ENCODE assay signal across 27 cellular contexts in the genomic region with DNA sequence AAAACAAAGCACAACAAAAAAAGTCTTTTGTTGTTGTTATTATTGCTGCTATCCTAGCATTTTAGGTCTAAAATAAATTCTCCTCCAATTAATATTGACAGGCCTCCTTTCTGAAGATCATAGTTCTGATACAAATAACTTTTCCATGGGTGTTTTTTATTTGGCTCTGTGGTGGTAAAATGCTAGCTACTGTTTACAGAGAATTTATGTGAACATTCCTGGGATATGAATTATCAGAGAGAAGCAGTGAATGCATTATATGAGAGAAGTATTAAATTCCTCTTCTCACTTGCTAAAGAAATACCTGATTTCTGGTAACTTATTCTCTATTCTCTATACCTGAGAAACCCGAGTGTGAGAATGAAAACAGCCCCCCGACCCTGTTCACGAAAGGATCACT. TPM values are rescaled to one million over a fixed set of nuclear protein-coding genes. Genes with fewer than 3 reads are reported as not detected.
"Had no signal": no experiment of that assay in that cellular context is flagged by ENCODE, and none has a peak within 500 bp of the region (broad histone marks: within the 10 kb centered on the region; RNA-seq: fewer than 3 reads in every experiment).

No MANE protein-coding gene starts in this region.

- H3K9me3 Mint-ChIP-seq: dendritic cell treated with granulocyte-macrophage colony-stimulating factor and Interleukin-4, amounts not matched to agents 40 ng/mL and 50 ng/mL, for 4 days; effector memory CD8-positive, alpha-beta T cell; naive B cell; nephron; stimulated activated naive B cell treated with anti-CD40 and anti-IgM and Interleukin-4, amounts not matched to agents 10 μg/mL and 1 μg/mL and 100 μg/mL, for 72 hours; stimulated activated naive CD8-positive, alpha-beta T cell treated with anti-CD3 and anti-CD28 coated beads, Interleukin-15, amount 100 ng/mL, for 72 hours had no signal

- H3K4me3 ChIP-seq: esophagus muscularis mucosa, gastrocnemius medialis, lung, psoas muscle, right lobe of liver, testis, tibial nerve had no signal

- H3K4me1 Mint-ChIP-seq: naive B cell; stimulated activated naive B cell treated with anti-CD40 and anti-IgM and Interleukin-4, amounts not matched to agents 10 μg/mL and 1 μg/mL and 100 μg/mL, for 72 hours; stimulated activated naive CD8-positive, alpha-beta T cell treated with anti-CD3 and anti-CD28 coated beads, Interleukin-15, amount 100 ng/mL, for 72 hours had no signal

- H3K9me3 ChIP-seq: esophagus muscularis mucosa, gastrocnemius medialis, psoas muscle, right lobe of liver, testis, tibial nerve had no signal

- H3K27ac Mint-ChIP-seq: dendritic cell treated with granulocyte-macrophage colony-stimulating factor and Interleukin-4, amounts not matched to agents 40 ng/mL and 50 ng/mL, for 4 days; effector memory CD8-positive, alpha-beta T cell; naive B cell; nephron; stimulated activated naive B cell treated with anti-CD40 and anti-IgM and Interleukin-4, amounts not matched to agents 10 μg/mL and 1 μg/mL and 100 μg/mL, for 72 hours; stimulated activated naive CD8-positive, alpha-beta T cell treated with anti-CD3 and anti-CD28 coated beads, Interleukin-15, amount 100 ng/mL, for 72 hours had no signal

- H3K4me1 ChIP-seq: gastrocnemius medialis, psoas muscle, testis had no signal

- H3K4me3 Mint-ChIP-seq: dendritic cell treated with granulocyte-macrophage colony-stimulating factor and Interleukin-4, amounts not matched to agents 40 ng/mL and 50 ng/mL, for 4 days; effector memory CD8-positive, alpha-beta T cell; naive B cell; nephron; stimulated activated naive B cell treated with anti-CD40 and anti-IgM and Interleukin-4, amounts not matched to agents 10 μg/mL and 1 μg/mL and 100 μg/mL, for 72 hours; stimulated activated naive CD8-positive, alpha-beta T cell treated with anti-CD3 and anti-CD28 coated beads, Interleukin-15, amount 100 ng/mL, for 72 hours had no signal

- DNase-seq: effector memory CD8-positive, alpha-beta T cell; gastrocnemius medialis; glutamatergic neuron; kidney; left colon; left ventricle myocardium superior; mesenchymal stem cell; naive B cell; psoas muscle; retina; right lobe of liver; stimulated activated CD4-positive, alpha-beta T cell treated with anti-CD3 and anti-CD28 coated beads, Interleukin-2, amount 100 ng/mL, for 24 hours; stimulated activated CD4-positive, alpha-beta T cell treated with anti-CD3 and anti-CD28 coated beads, Interleukin-4, amount 100 ng/mL, for 4 hours; stimulated activated naive B cell treated with anti-CD40 and anti-IgM and Interleukin-4, amounts not matched to agents 10 μg/mL and 1 μg/mL and 100 μg/mL, for 72 hours; stimulated activated naive CD8-positive, alpha-beta T cell treated with anti-CD3 and anti-CD28 coated beads, Interleukin-15, amount 100 ng/mL, for 72 hours; testis had no signal

- H3K27ac ChIP-seq: epithelial cell of prostate, esophagus muscularis mucosa, gastrocnemius medialis, psoas muscle, right lobe of liver, testis, tibial nerve had no signal

- ATAC-seq: effector memory CD8-positive, alpha-beta T cell; gastrocnemius medialis; left colon; left ventricle myocardium superior; psoas muscle; right lobe of liver; stimulated activated naive B cell treated with anti-CD40 and anti-IgM and Interleukin-4, amounts not matched to agents 10 μg/mL and 1 μg/mL and 100 μg/mL, for 72 hours; stimulated activated naive CD8-positive, alpha-beta T cell treated with anti-CD3 and anti-CD28 coated beads, Interleukin-15, amount 100 ng/mL, for 72 hours had no signal

- H3K36me3 Mint-ChIP-seq: naive B cell; stimulated activated naive B cell treated with anti-CD40 and anti-IgM and Interleukin-4, amounts not matched to agents 10 μg/mL and 1 μg/mL and 100 μg/mL, for 72 hours had no signal

- H3K27me3 ChIP-seq: esophagus muscularis mucosa, gastrocnemius medialis, right lobe of liver, testis, tibial nerve had no signal

- H3K36me3 ChIP-seq: esophagus muscularis mucosa, gastrocnemius medialis, right lobe of liver, tibial nerve had no signal

RNA-seq across cellular contexts. Expression of a gene that starts 57.5 kb away (rescaled TPM):
- total RNA-seq: esophagus muscularis mucosa, fibroblast of villous mesenchyme, gastrocnemius medialis, kidney, left colon, left ventricle myocardium superior, lung, omental fat pad, psoas muscle, right lobe of liver, skeletal muscle tissue, subcutaneous adipose tissue, tibial nerve, ureter had no signal
- polyA plus RNA-seq: psoas muscle had no signal
